In the genomic region with DNA sequence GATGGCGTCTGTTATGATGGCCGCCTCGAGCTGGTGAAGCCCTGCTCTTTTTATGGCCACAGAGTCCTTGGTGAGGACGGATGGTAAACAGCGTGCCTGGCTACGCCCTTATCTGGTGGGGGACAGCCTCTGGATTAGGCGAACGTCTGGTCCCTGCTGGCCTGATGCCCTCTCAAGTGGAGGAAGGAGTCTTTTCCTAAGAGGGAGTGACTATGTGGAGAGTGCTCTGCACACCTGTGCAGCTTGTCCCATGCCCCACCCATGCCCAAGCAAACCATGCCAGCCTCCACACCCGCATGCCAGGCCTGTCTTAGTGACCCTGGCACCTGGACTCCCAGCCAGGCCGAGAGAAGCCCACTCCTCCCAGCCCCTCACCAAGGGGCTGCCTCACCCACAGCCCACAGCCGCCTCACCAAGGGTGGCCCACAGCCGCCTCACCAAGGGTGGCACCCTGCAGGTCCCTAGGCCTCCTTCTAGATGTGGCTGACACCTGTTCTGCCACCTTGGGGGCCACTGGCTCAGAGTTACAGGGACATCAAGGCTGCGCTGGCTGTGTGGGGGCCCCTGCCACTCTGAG, we compare ENCODE assay signal across 33 cellular contexts. TPM values are rescaled to one million over a fixed set of nuclear protein-coding genes. Genes with fewer than 3 reads are reported as not detected.
"Had no signal": no experiment of that assay in that cellular context is flagged by ENCODE, and none has a peak within 500 bp of the region (broad histone marks: within the 10 kb centered on the region; RNA-seq: fewer than 3 reads in every experiment).

No MANE protein-coding gene starts in this region.

- DNase-seq: activated CD4-positive, alpha-beta memory T cell treated with anti-CD3 and anti-CD28 coated beads for 36 hours; activated CD4-positive, alpha-beta T cell treated with anti-CD3 and anti-CD28 coated beads for 48 hours; activated CD8-positive, alpha-beta memory T cell treated with anti-CD3 and anti-CD28 coated beads, Interleukin-2, amount 50 U/mL, for 4 hours; activated effector memory CD4-positive, alpha-beta T cell treated with anti-CD3 and anti-CD28 coated beads, Interleukin-2, amount 50 U/mL, for 16 hours; activated naive CD4-positive, alpha-beta T cell treated with anti-CD3 and anti-CD28 coated beads for 36 hours; activated naive CD8-positive, alpha-beta T cell treated with anti-CD3 and anti-CD28 coated beads for 36 hours; activated T-cell treated with anti-CD3 and anti-CD28 coated beads, Interleukin-2, amount 50 U/mL, for 1 hour; adrenal gland; aorta; body of pancreas; cortex of kidney; effector memory CD8-positive, alpha-beta T cell; erythroblast; hypothalamus; immature natural killer cell; nephron progenitor cell; psoas muscle; stimulated activated CD4-positive, alpha-beta T cell treated with anti-CD3 and anti-CD28 coated beads, Interleukin-1b, Interleukin-23, amount 100 ng/mL, for 48 hours; stimulated activated naive CD4-positive, alpha-beta T cell; SW 1271; T1000; tibial artery; WERI-Rb-1 had no signal

- H3K36me3 ChIP-seq: adrenal gland, cardiac muscle cell, gastroesophageal sphincter, suprapubic skin, tibial artery, WERI-Rb-1 had no signal

- H3K4me3 Mint-ChIP-seq: activated CD4-positive, alpha-beta memory T cell treated with anti-CD3 and anti-CD28 coated beads for 36 hours; activated naive CD4-positive, alpha-beta T cell treated with anti-CD3 and anti-CD28 coated beads for 36 hours; activated naive CD8-positive, alpha-beta T cell treated with anti-CD3 and anti-CD28 coated beads for 36 hours; activated T-helper 1 cell treated with anti-CD3 and anti-CD28 coated beads, Interleukin-12 subunit alpha, Interleukin-12 subunit beta, Interleukin-2, Interleukin-4 antibody, amounts not matched to agents 30 ng/mL and 10 ng/mL and 1 ng/mL, durations not matched to agents 14 hours and 24 hours and 36 hours; effector memory CD8-positive, alpha-beta T cell; immature natural killer cell; nephron progenitor cell; T-helper 1 cell treated with Interleukin-12 subunit alpha and Interleukin-12 subunit beta and Interleukin-4 antibody, amounts not matched to agents 30 μg/mL and 1 μg/mL, for 36 hours had no signal

- H3K79me2 ChIP-seq: parathyroid adenoma had no signal

- H3K4me1 Mint-ChIP-seq: activated naive CD8-positive, alpha-beta T cell treated with anti-CD3 and anti-CD28 coated beads for 36 hours; immature natural killer cell had no signal

- H3K36me3 Mint-ChIP-seq: activated CD4-positive, alpha-beta memory T cell treated with anti-CD3 and anti-CD28 coated beads for 36 hours; activated naive CD8-positive, alpha-beta T cell treated with anti-CD3 and anti-CD28 coated beads for 36 hours; immature natural killer cell had no signal

- H2AFZ ChIP-seq: parathyroid adenoma had no signal

- H3K27ac ChIP-seq: adrenal gland, body of pancreas, cardiac muscle cell, gastroesophageal sphincter, parathyroid adenoma, psoas muscle, suprapubic skin, tibial artery, WERI-Rb-1 had no signal

- H3K9ac ChIP-seq: parathyroid adenoma had no signal

- H3K4me1 ChIP-seq: adrenal gland, gastroesophageal sphincter, parathyroid adenoma, psoas muscle, tibial artery had no signal

- H3K4me2 ChIP-seq: smooth muscle cell had no signal

- H3K9me3 ChIP-seq: adrenal gland, body of pancreas, gastroesophageal sphincter, psoas muscle, suprapubic skin, tibial artery had no signal

- ATAC-seq: activated CD4-positive, CD25-positive, alpha-beta regulatory T cell treated with anti-CD3 and anti-CD28 coated beads, Interleukin-2, amount 50 U/mL, for 24 hours; body of pancreas; effector memory CD8-positive, alpha-beta T cell; gastroesophageal sphincter; left lobe of liver; psoas muscle had no signal

- H3K4me3 ChIP-seq: adrenal gland, body of pancreas, cardiac muscle cell, gastroesophageal sphincter, psoas muscle, smooth muscle cell, suprapubic skin, tibial artery had no signal

- H3K9me3 Mint-ChIP-seq: activated CD4-positive, alpha-beta memory T cell treated with anti-CD3 and anti-CD28 coated beads for 36 hours; activated naive CD4-positive, alpha-beta T cell treated with anti-CD3 and anti-CD28 coated beads for 36 hours; activated naive CD8-positive, alpha-beta T cell treated with anti-CD3 and anti-CD28 coated beads for 36 hours; activated T-helper 1 cell treated with anti-CD3 and anti-CD28 coated beads, Interleukin-12 subunit alpha, Interleukin-12 subunit beta, Interleukin-2, Interleukin-4 antibody, amounts not matched to agents 30 ng/mL and 10 ng/mL and 1 ng/mL, durations not matched to agents 14 hours and 24 hours and 36 hours; effector memory CD8-positive, alpha-beta T cell; immature natural killer cell; nephron progenitor cell; T-helper 1 cell treated with Interleukin-12 subunit alpha and Interleukin-12 subunit beta and Interleukin-4 antibody, amounts not matched to agents 30 μg/mL and 1 μg/mL, for 36 hours had no signal

- H3K27me3 ChIP-seq: adrenal gland, body of pancreas, cardiac muscle cell, gastroesophageal sphincter, suprapubic skin had no signal

- H3K27ac Mint-ChIP-seq: activated CD4-positive, alpha-beta memory T cell treated with anti-CD3 and anti-CD28 coated beads for 36 hours; activated naive CD4-positive, alpha-beta T cell treated with anti-CD3 and anti-CD28 coated beads for 36 hours; activated naive CD8-positive, alpha-beta T cell treated with anti-CD3 and anti-CD28 coated beads for 36 hours; activated T-helper 1 cell treated with anti-CD3 and anti-CD28 coated beads, Interleukin-12 subunit alpha, Interleukin-12 subunit beta, Interleukin-2, Interleukin-4 antibody, amounts not matched to agents 30 ng/mL and 10 ng/mL and 1 ng/mL, durations not matched to agents 14 hours and 24 hours and 36 hours; T-helper 1 cell treated with Interleukin-12 subunit alpha and Interleukin-12 subunit beta and Interleukin-4 antibody, amounts not matched to agents 30 μg/mL and 1 μg/mL, for 36 hours had no signal

- H3K27me3 Mint-ChIP-seq: activated CD4-positive, alpha-beta memory T cell treated with anti-CD3 and anti-CD28 coated beads for 36 hours; activated naive CD8-positive, alpha-beta T cell treated with anti-CD3 and anti-CD28 coated beads for 36 hours had no signal

RNA-seq across cellular contexts. Expression of gene WNT9A, which starts 40.2 kb away (rescaled TPM):
- total RNA-seq: activated CD8-positive, alpha-beta memory T cell treated with anti-CD3 and anti-CD28 coated beads for 36 hours; activated naive CD4-positive, alpha-beta T cell treated with anti-CD3 and anti-CD28 coated beads for 36 hours; activated naive CD8-positive, alpha-beta T cell treated with anti-CD3 and anti-CD28 coated beads for 36 hours; activated T-helper 1 cell treated with anti-CD3 and anti-CD28 coated beads, Interleukin-12 subunit alpha, Interleukin-12 subunit beta, Interleukin-2, Interleukin-4 antibody, amounts not matched to agents 30 ng/mL and 10 ng/mL and 1 ng/mL, durations not matched to agents 14 hours and 24 hours and 36 hours had no signal
- polyA plus RNA-seq: cardiac muscle cell, immature natural killer cell had no signal
